In the genomic region with DNA sequence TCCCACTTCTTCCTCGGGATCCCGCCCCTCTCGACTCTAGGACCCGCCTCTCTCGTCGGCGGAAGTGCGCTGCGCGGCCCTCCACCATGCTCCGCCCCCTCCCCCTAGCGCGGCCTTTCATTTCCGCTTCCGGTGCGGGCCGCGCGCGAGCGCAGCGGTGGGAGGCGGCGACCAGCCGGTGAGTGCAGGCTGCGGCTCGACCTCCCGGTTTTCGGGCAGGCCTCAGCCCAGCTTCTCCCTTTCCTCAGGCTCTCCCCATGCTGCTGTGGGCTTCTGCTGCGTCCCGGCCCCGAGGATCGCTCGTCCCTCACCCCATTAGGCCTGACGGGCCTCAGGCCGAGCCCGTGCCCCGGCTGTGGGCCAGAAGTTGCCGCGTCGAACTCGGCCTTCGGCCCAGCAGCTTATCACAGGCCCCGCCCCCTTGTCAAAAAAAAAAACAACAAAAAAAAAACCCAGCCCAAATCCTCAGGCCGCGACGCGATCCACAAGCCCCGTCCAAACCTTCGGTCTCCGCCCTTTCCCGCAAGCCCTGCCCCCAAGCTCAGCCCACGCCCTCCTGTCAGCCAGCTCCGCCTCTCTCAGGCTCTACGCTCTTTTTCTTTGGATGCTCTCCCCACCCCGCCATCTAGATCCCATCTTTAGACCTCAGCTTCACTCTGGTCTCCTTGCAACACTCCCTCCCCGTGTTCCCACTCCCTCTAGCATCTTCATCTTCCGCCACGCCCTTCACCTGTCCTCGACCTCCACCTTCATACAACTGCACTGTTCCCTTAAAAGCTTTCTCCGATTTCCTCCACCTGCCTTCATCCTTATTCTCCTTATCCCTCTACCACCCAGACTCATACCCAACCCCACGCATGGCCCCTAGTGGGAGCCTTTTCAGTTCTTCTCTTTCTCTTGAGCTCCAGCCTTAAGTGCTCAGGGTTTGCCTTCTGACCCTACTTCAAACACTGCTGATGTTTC, we compare ENCODE assay signal across 1 cellular context.
TF ChIP-seq lines count a peak whose summit lies in the region.

A gene with protein sequence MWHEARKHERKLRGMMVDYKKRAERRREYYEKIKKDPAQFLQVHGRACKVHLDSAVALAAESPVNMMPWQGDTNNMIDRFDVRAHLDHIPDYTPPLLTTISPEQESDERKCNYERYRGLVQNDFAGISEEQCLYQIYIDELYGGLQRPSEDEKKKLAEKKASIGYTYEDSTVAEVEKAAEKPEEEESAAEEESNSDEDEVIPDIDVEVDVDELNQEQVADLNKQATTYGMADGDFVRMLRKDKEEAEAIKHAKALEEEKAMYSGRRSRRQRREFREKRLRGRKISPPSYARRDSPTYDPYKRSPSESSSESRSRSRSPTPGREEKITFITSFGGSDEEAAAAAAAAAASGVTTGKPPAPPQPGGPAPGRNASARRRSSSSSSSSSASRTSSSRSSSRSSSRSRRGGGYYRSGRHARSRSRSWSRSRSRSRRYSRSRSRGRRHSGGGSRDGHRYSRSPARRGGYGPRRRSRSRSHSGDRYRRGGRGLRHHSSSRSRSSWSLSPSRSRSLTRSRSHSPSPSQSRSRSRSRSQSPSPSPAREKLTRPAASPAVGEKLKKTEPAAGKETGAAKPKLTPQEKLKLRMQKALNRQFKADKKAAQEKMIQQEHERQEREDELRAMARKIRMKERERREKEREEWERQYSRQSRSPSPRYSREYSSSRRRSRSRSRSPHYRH (plus strand): TSS at position 115 of the 963 bp plus-strand sequence. CDS start 1,168 bp downstream, outside the sequence.

TF ChIP-seq in HepG2, 621 proteins besides CTCF, POLR2A, EP300 and RAD21 (continued from another document and continues in another):
- TF ChIP-seq, protein P1, sequence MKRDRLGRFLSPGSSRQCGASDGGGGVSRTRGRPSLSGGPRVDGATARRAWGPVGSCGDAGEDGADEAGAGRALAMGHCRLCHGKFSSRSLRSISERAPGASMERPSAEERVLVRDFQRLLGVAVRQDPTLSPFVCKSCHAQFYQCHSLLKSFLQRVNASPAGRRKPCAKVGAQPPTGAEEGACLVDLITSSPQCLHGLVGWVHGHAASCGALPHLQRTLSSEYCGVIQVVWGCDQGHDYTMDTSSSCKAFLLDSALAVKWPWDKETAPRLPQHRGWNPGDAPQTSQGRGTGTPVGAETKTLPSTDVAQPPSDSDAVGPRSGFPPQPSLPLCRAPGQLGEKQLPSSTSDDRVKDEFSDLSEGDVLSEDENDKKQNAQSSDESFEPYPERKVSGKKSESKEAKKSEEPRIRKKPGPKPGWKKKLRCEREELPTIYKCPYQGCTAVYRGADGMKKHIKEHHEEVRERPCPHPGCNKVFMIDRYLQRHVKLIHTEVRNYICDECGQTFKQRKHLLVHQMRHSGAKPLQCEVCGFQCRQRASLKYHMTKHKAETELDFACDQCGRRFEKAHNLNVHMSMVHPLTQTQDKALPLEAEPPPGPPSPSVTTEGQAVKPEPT (CRISPR knock-in tag; IDR thresholded peaks at IDR 0.05; ENCODE audit: low read depth) = no peak
- TF ChIP-seq THAP11 (CRISPR knock-in tag; IDR thresholded peaks at IDR 0.05) (peak; percentile 91), ZNF839 (CRISPR knock-in tag; IDR thresholded peaks at IDR 0.05; ENCODE audit: borderline replicate concordance) (peak; percentile 97; the same call in 1 of the 2 replicates), CREM (IDR thresholded peaks at IDR 0.05) (peak; percentile 43; the same call in 1 of the 2 replicates), CREM (CRISPR knock-in tag; IDR thresholded peaks at IDR 0.05) (no peak), U2AF2 (IDR thresholded peaks at IDR 0.05; ENCODE audit: low read depth, low read length) (no peak), SMARCE1 (IDR thresholded peaks at IDR 0.05; ENCODE audit: borderline replicate concordance) (no peak), GATAD1 (CRISPR knock-in tag; IDR thresholded peaks at IDR 0.05) (peak; percentile 92), ZBTB21 (CRISPR knock-in tag; IDR thresholded peaks at IDR 0.05) (0 out of 2 replicates have a peak, but pooled peaks have one; percentile 31), TGIF2 (CRISPR knock-in tag; IDR thresholded peaks at IDR 0.05) (peak; percentile 74; the same call in 1 of the 2 replicates), CENPT (CRISPR knock-in tag; IDR thresholded peaks at IDR 0.05; ENCODE audit: low read depth) (no peak), XBP1 (CRISPR knock-in tag; IDR thresholded peaks at IDR 0.05) (no peak), GATAD2A (CRISPR knock-in tag; IDR thresholded peaks at IDR 0.05) (0 out of 2 replicates have a peak, but pooled peaks have one; percentile 21), MED8 (CRISPR knock-in tag; IDR thresholded peaks at IDR 0.05; ENCODE audit: insufficient replicate concordance) (peak; percentile 71), RARA (CRISPR knock-in tag; IDR thresholded peaks at IDR 0.05) (no peak), RAD51 (IDR thresholded peaks at IDR 0.05; ENCODE audit: borderline replicate concordance) (no peak), SALL1 (CRISPR knock-in tag; IDR thresholded peaks at IDR 0.05) (peak; percentile 53), MBNL3 (CRISPR knock-in tag; conservative IDR thresholded peaks at IDR 0.05) (no peak), TAF15 (IDR thresholded peaks at IDR 0.05; ENCODE audit: low read depth, low read length, poor library complexity, severe bottlenecking) (peak; percentile 70), ZNF354B (CRISPR knock-in tag; IDR thresholded peaks at IDR 0.05) (no peak), ZNF383 (CRISPR knock-in tag; IDR thresholded peaks at IDR 0.05; ENCODE audit: borderline replicate concordance) (no peak), ZNF607 (CRISPR knock-in tag; IDR thresholded peaks at IDR 0.05; ENCODE audit: borderline replicate concordance) (0 out of 2 replicates have a peak, but pooled peaks have one; percentile 81), FIP1L1 (IDR thresholded peaks at IDR 0.05; ENCODE audit: borderline replicate concordance, insufficient read depth, low read depth, low read length) (no peak), NAIF1 (CRISPR knock-in tag; IDR thresholded peaks at IDR 0.05; ENCODE audit: borderline replicate concordance) (no peak), ZMYM3 (CRISPR knock-in tag; IDR thresholded peaks at IDR 0.05) (no peak), ZNF468 (CRISPR knock-in tag; IDR thresholded peaks at IDR 0.05) (0 out of 2 replicates have a peak, but pooled peaks have one; percentile 22), ZSCAN9 (CRISPR knock-in tag; IDR thresholded peaks at IDR 0.05; ENCODE audit: borderline replicate concordance) (no peak), ZNF780A (CRISPR knock-in tag; IDR thresholded peaks at IDR 0.05) (no peak), ZNF326 (CRISPR knock-in tag; IDR thresholded peaks at IDR 0.05; ENCODE audit: borderline replicate concordance) (no peak), NCOA1 (CRISPR knock-in tag; IDR thresholded peaks at IDR 0.05) (no peak)
- TF ChIP-seq, protein P2, sequence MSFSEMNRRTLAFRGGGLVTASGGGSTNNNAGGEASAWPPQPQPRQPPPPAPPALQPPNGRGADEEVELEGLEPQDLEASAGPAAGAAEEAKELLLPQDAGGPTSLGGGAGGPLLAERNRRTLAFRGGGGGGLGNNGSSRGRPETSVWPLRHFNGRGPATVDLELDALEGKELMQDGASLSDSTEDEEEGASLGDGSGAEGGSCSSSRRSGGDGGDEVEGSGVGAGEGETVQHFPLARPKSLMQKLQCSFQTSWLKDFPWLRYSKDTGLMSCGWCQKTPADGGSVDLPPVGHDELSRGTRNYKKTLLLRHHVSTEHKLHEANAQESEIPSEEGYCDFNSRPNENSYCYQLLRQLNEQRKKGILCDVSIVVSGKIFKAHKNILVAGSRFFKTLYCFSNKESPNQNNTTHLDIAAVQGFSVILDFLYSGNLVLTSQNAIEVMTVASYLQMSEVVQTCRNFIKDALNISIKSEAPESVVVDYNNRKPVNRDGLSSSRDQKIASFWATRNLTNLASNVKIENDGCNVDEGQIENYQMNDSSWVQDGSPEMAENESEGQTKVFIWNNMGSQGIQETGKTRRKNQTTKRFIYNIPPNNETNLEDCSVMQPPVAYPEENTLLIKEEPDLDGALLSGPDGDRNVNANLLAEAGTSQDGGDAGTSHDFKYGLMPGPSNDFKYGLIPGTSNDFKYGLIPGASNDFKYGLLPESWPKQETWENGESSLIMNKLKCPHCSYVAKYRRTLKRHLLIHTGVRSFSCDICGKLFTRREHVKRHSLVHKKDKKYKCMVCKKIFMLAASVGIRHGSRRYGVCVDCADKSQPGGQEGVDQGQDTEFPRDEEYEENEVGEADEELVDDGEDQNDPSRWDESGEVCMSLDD (CRISPR knock-in tag; IDR thresholded peaks at IDR 0.05; ENCODE audit: borderline replicate concordance) = peak; percentile 47; the same call in 1 of the 2 replicates
- TF ChIP-seq, protein P3, sequence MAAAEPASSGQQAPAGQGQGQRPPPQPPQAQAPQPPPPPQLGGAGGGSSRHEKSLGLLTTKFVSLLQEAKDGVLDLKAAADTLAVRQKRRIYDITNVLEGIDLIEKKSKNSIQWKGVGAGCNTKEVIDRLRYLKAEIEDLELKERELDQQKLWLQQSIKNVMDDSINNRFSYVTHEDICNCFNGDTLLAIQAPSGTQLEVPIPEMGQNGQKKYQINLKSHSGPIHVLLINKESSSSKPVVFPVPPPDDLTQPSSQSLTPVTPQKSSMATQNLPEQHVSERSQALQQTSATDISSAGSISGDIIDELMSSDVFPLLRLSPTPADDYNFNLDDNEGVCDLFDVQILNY (CRISPR knock-in tag; conservative IDR thresholded peaks at IDR 0.05) = no peak; the same call in 1 of the 2 replicates
- TF ChIP-seq, protein P4, sequence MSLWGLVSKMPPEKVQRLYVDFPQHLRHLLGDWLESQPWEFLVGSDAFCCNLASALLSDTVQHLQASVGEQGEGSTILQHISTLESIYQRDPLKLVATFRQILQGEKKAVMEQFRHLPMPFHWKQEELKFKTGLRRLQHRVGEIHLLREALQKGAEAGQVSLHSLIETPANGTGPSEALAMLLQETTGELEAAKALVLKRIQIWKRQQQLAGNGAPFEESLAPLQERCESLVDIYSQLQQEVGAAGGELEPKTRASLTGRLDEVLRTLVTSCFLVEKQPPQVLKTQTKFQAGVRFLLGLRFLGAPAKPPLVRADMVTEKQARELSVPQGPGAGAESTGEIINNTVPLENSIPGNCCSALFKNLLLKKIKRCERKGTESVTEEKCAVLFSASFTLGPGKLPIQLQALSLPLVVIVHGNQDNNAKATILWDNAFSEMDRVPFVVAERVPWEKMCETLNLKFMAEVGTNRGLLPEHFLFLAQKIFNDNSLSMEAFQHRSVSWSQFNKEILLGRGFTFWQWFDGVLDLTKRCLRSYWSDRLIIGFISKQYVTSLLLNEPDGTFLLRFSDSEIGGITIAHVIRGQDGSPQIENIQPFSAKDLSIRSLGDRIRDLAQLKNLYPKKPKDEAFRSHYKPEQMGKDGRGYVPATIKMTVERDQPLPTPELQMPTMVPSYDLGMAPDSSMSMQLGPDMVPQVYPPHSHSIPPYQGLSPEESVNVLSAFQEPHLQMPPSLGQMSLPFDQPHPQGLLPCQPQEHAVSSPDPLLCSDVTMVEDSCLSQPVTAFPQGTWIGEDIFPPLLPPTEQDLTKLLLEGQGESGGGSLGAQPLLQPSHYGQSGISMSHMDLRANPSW (CRISPR knock-in tag; IDR thresholded peaks at IDR 0.05; ENCODE audit: borderline replicate concordance) = peak; percentile 43; the same call in 1 of the 2 replicates
- TF ChIP-seq, protein P5, sequence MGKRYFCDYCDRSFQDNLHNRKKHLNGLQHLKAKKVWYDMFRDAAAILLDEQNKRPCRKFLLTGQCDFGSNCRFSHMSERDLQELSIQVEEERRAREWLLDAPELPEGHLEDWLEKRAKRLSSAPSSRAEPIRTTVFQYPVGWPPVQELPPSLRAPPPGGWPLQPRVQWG (CRISPR knock-in tag; IDR thresholded peaks at IDR 0.05; ENCODE audit: borderline replicate concordance, low read depth) = no peak
- TF ChIP-seq, protein P6, sequence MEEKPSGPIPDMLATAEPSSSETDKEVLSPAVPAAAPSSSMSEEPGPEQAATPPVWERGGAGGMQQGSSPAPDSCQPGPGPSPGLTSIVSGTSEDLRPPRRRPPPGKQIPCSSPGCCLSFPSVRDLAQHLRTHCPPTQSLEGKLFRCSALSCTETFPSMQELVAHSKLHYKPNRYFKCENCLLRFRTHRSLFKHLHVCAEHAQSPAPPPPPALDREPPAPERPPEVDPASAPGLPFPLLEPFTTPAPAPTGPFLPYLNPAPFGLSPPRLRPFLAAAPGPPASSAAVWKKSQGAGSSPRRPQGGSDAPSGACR (CRISPR knock-in tag; IDR thresholded peaks at IDR 0.05) = no peak
- TF ChIP-seq, protein P7, sequence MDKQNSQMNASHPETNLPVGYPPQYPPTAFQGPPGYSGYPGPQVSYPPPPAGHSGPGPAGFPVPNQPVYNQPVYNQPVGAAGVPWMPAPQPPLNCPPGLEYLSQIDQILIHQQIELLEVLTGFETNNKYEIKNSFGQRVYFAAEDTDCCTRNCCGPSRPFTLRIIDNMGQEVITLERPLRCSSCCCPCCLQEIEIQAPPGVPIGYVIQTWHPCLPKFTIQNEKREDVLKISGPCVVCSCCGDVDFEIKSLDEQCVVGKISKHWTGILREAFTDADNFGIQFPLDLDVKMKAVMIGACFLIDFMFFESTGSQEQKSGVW (CRISPR knock-in tag; IDR thresholded peaks at IDR 0.05; ENCODE audit: borderline replicate concordance) = no peak
- TF ChIP-seq, protein P8, sequence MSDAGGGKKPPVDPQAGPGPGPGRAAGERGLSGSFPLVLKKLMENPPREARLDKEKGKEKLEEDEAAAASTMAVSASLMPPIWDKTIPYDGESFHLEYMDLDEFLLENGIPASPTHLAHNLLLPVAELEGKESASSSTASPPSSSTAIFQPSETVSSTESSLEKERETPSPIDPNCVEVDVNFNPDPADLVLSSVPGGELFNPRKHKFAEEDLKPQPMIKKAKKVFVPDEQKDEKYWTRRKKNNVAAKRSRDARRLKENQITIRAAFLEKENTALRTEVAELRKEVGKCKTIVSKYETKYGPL (CRISPR knock-in tag; IDR thresholded peaks at IDR 0.05) = 0 out of 2 replicates have a peak, but pooled peaks have one; percentile 82
- TF ChIP-seq, protein P9, sequence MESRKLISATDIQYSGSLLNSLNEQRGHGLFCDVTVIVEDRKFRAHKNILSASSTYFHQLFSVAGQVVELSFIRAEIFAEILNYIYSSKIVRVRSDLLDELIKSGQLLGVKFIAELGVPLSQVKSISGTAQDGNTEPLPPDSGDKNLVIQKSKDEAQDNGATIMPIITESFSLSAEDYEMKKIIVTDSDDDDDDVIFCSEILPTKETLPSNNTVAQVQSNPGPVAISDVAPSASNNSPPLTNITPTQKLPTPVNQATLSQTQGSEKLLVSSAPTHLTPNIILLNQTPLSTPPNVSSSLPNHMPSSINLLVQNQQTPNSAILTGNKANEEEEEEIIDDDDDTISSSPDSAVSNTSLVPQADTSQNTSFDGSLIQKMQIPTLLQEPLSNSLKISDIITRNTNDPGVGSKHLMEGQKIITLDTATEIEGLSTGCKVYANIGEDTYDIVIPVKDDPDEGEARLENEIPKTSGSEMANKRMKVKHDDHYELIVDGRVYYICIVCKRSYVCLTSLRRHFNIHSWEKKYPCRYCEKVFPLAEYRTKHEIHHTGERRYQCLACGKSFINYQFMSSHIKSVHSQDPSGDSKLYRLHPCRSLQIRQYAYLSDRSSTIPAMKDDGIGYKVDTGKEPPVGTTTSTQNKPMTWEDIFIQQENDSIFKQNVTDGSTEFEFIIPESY (CRISPR knock-in tag; IDR thresholded peaks at IDR 0.05) = 0 out of 2 replicates have a peak, but pooled peaks have one; percentile 4
- TF ChIP-seq, protein P10, sequence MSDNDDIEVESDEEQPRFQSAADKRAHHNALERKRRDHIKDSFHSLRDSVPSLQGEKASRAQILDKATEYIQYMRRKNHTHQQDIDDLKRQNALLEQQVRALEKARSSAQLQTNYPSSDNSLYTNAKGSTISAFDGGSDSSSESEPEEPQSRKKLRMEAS (IDR thresholded peaks at IDR 0.05) = peak; percentile 32; the same call in 1 of the 2 replicates
